Comparison of ENCODE assay signal across 18 cellular contexts in genomic region chr7:44213206-44213871, GRCh38. TPM values are rescaled to one million over a fixed set of nuclear protein-coding genes. Genes with fewer than 3 reads are reported as not detected.
DNase-seq lines count a peak whose midpoint lies in the region; ATAC-seq and TF ChIP-seq lines count a peak whose summit lies in the region.
"Had no signal": no experiment of that assay in that cellular context is flagged by ENCODE, and none has a peak within 500 bp of the region (broad histone marks: within the 10 kb centered on the region; RNA-seq: fewer than 3 reads in every experiment).

No MANE protein-coding gene starts in this region.

- ATAC-seq in right cardiac atrium (no peak), HG02852 (IDR thresholded peaks at IDR 0.05; ENCODE audit: unreplicated experiment) (no peak)
- no peak for ATAC-seq in stimulated activated effector memory CD8-positive, alpha-beta T cell treated with anti-CD3 and anti-CD28 coated beads, Interleukin-12 subunit alpha, Interleukin-12 subunit beta, amount 100 ng/mL, for 72 hours
- ATAC-seq: activated naive CD8-positive, alpha-beta T cell treated with anti-CD3 and anti-CD28 coated beads, Interleukin-2, amount 50 U/mL, for 24 hours; activated T-cell treated with anti-CD3 and anti-CD28 coated beads, Interleukin-2, amount 50 U/mL, for 72 hours had no signal

- H3K4me3 Mint-ChIP-seq in activated naive CD4-positive, alpha-beta T cell treated with anti-CD3 and anti-CD28 coated beads for 36 hours = no peak overlapping the region
- H3K4me3 Mint-ChIP-seq in stimulated activated effector memory CD8-positive, alpha-beta T cell treated with anti-CD3 and anti-CD28 coated beads, Interleukin-12 subunit alpha, Interleukin-12 subunit beta, amount 100 ng/mL, for 72 hours = no peak overlapping the region
- H3K4me3 Mint-ChIP-seq: activated naive CD8-positive, alpha-beta T cell treated with anti-CD3 and anti-CD28 coated beads, Interleukin-2, amount 50 U/mL, for 24 hours; activated T-cell treated with anti-CD3 and anti-CD28 coated beads, Interleukin-2, amount 50 U/mL, for 72 hours; CD4-positive, CD25-positive, alpha-beta regulatory T cell had no signal

- no peaks in the 10 kb centered on the region for H3K9me3 ChIP-seq in right cardiac atrium (ENCODE audit: control insufficient read depth, low read length)
- H3K9me3 ChIP-seq: A549, ovary had no signal

- 93% methylated on average over 3 of the region's 3 CpGs for WGBS in right cardiac atrium

- peak overlapping the region; percentile 61 for H3K27ac ChIP-seq in RWPE1
- no peak overlapping the region for H3K27ac ChIP-seq in right cardiac atrium (ENCODE audit: low read length)
- H3K27ac ChIP-seq: A549, ovary had no signal

- no peaks in the 10 kb centered on the region for H3K9me3 Mint-ChIP-seq in activated naive CD4-positive, alpha-beta T cell treated with anti-CD3 and anti-CD28 coated beads for 36 hours
- H3K9me3 Mint-ChIP-seq in stimulated activated effector memory CD8-positive, alpha-beta T cell treated with anti-CD3 and anti-CD28 coated beads, Interleukin-12 subunit alpha, Interleukin-12 subunit beta, amount 100 ng/mL, for 72 hours = no peaks in the 10 kb centered on the region
- H3K9me3 Mint-ChIP-seq: activated naive CD8-positive, alpha-beta T cell treated with anti-CD3 and anti-CD28 coated beads, Interleukin-2, amount 50 U/mL, for 24 hours; activated T-cell treated with anti-CD3 and anti-CD28 coated beads, Interleukin-2, amount 50 U/mL, for 72 hours had no signal

- H3K4me3 ChIP-seq in right cardiac atrium (ENCODE audit: low read length) = no peak overlapping the region
- H3K4me3 ChIP-seq: A549, ovary had no signal

- H3K36me3 Mint-ChIP-seq in activated naive CD4-positive, alpha-beta T cell treated with anti-CD3 and anti-CD28 coated beads for 36 hours (ENCODE audit: low read depth) = peaks cover 3% of the 10 kb centered on the region
- peaks cover 51% of the 10 kb centered on the region for H3K36me3 Mint-ChIP-seq in stimulated activated effector memory CD8-positive, alpha-beta T cell treated with anti-CD3 and anti-CD28 coated beads, Interleukin-12 subunit alpha, Interleukin-12 subunit beta, amount 100 ng/mL, for 72 hours

- H3K27me3 ChIP-seq in right cardiac atrium (ENCODE audit: control insufficient read depth, insufficient read depth) = no peaks in the 10 kb centered on the region
- H3K27me3 ChIP-seq: ovary had no signal

- no peak for TF ChIP-seq CTCF in RWPE1 (conservative IDR thresholded peaks at IDR 0.05; ENCODE audit: low read depth)

- H3K27ac Mint-ChIP-seq in activated naive CD4-positive, alpha-beta T cell treated with anti-CD3 and anti-CD28 coated beads for 36 hours = no peak overlapping the region
- H3K27ac Mint-ChIP-seq in stimulated activated effector memory CD8-positive, alpha-beta T cell treated with anti-CD3 and anti-CD28 coated beads, Interleukin-12 subunit alpha, Interleukin-12 subunit beta, amount 100 ng/mL, for 72 hours = peak overlapping the region; percentile 68
- H3K27ac Mint-ChIP-seq: activated naive CD8-positive, alpha-beta T cell treated with anti-CD3 and anti-CD28 coated beads, Interleukin-2, amount 50 U/mL, for 24 hours; activated T-cell treated with anti-CD3 and anti-CD28 coated beads, Interleukin-2, amount 50 U/mL, for 72 hours had no signal

- intact Hi-C loops in activated naive CD4-positive, alpha-beta T cell treated with anti-CD3 and anti-CD28 coated beads for 36 hours (cut with micrococcal nuclease) = no loop called here
- intact Hi-C loops in right cardiac atrium (cut with DNase I) = loop anchor here in 1 of 4 donors (10.0 kb wide), 1 partner anchor 351 kb away; no protein-coding TSS in a partner anchor

- H3K27me3 Mint-ChIP-seq in activated naive CD4-positive, alpha-beta T cell treated with anti-CD3 and anti-CD28 coated beads for 36 hours (ENCODE audit: low read depth) = no peaks in the 10 kb centered on the region
- H3K27me3 Mint-ChIP-seq: activated naive CD8-positive, alpha-beta T cell treated with anti-CD3 and anti-CD28 coated beads, Interleukin-2, amount 50 U/mL, for 24 hours; CD4-positive, CD25-positive, alpha-beta regulatory T cell had no signal

- CTCF ChIA-PET in activated naive CD4-positive, alpha-beta T cell treated with anti-CD3 and anti-CD28 coated beads for 36 hours (lab: Charles Lee) = interaction anchor here (0.6 kb wide), 1 partner anchor 352 kb away, joined by 3 read pairs; no protein-coding TSS in a partner anchor
- CTCF ChIA-PET in RWPE1 (lab: Yijun Ruan, JAX) = interaction anchor here (0.7 kb wide), 1 partner anchor 829 kb away, joined by 3 read pairs; no protein-coding TSS in a partner anchor

- DNase-seq in activated naive CD4-positive, alpha-beta T cell treated with anti-CD3 and anti-CD28 coated beads, Interleukin-2, amount 50 U/mL, for 16 hours = peak; percentile 4
- DNase-seq in activated naive CD4-positive, alpha-beta T cell treated with anti-CD3 and anti-CD28 coated beads for 36 hours = no peak
- DNase-seq in RWPE1 (ENCODE audit: low spot score) (no peak), right cardiac atrium (peak in 2 of 3 donors; percentile 11 to 40), hepatic stellate cell (ENCODE audit: low spot score) (no peak), NCI-H446 treated with DMSO at 0.1 percent for 48 hours (lab: John Stamatoyannopoulos, UW) (no peak)
- DNase-seq in stimulated activated effector memory CD8-positive, alpha-beta T cell treated with anti-CD3 and anti-CD28 coated beads, Interleukin-12 subunit alpha, Interleukin-12 subunit beta, amount 100 ng/mL, for 72 hours (ENCODE audit: low spot score in 2 of 2) = no peak
- DNase-seq: activated CD4-positive, alpha-beta T cell treated with anti-CD3 and anti-CD28 coated beads, Interleukin-2, amount 50 U/mL, for 1 hour; activated naive CD8-positive, alpha-beta T cell treated with anti-CD3 and anti-CD28 coated beads, Interleukin-2, amount 50 U/mL, for 24 hours; activated T-cell treated with anti-CD3 and anti-CD28 coated beads, Interleukin-2, amount 50 U/mL, for 72 hours; CD4-positive, CD25-positive, alpha-beta regulatory T cell; effector memory CD4-positive, alpha-beta T cell; NCI-H146; small intestine; T1000 had no signal

- H3K4me1 Mint-ChIP-seq in activated naive CD4-positive, alpha-beta T cell treated with anti-CD3 and anti-CD28 coated beads for 36 hours (ENCODE audit: low read depth) = no peaks in the 10 kb centered on the region
- H3K4me1 Mint-ChIP-seq in stimulated activated effector memory CD8-positive, alpha-beta T cell treated with anti-CD3 and anti-CD28 coated beads, Interleukin-12 subunit alpha, Interleukin-12 subunit beta, amount 100 ng/mL, for 72 hours = peaks cover 5% of the 10 kb centered on the region
- H3K4me1 Mint-ChIP-seq: activated naive CD8-positive, alpha-beta T cell treated with anti-CD3 and anti-CD28 coated beads, Interleukin-2, amount 50 U/mL, for 24 hours had no signal

- H3K4me1 ChIP-seq in right cardiac atrium (ENCODE audit: control insufficient read depth, insufficient read depth, low read length) = no peaks in the 10 kb centered on the region
- H3K4me1 ChIP-seq: A549 had no signal

- POLR2A ChIA-PET in RWPE1 (lab: Yijun Ruan, JAX; ENCODE audit: low non-redundant PET) = interaction anchor here (0.7 kb wide), 1 partner anchor 12 kb away, joined by 3 read pairs; no protein-coding TSS in a partner anchor

RNA-seq across cellular contexts. Expression of gene YKT6, which starts 12.6 kb away (rescaled TPM):
- 10 to 100 TPM; 53.5 to 57.3 TPM for total RNA-seq in activated naive CD4-positive, alpha-beta T cell treated with anti-CD3 and anti-CD28 coated beads for 36 hours
- total RNA-seq in right cardiac atrium = 10 to 100 TPM; 48.1 to 63.4 (median 52.2) TPM
- polyA plus RNA-seq in right cardiac atrium = 38.8 TPM

RNA-seq across cellular contexts. Expression of gene GCK, which starts 24.1 kb away (rescaled TPM):
- 1 to 10 TPM; 2.1 to 3.3 TPM for total RNA-seq in activated naive CD4-positive, alpha-beta T cell treated with anti-CD3 and anti-CD28 coated beads for 36 hours
- 10 to 100 TPM in 3 of 4 donors, 1 to 10 TPM in 1; 7.4 to 12.9 (median 11.6) TPM for total RNA-seq in right cardiac atrium
- polyA plus RNA-seq in right cardiac atrium = 17.4 TPM
- total RNA-seq: CD4-positive, CD25-positive, alpha-beta regulatory T cell had no signal

Comparison
In these comparisons a context has a peak if more than half of its experiments do, and no peak if none do; other contexts are left out.
1. DNase-seq: peak in activated naive CD4-positive, alpha-beta T cell treated with anti-CD3 and anti-CD28 coated beads, Interleukin-2, amount 50 U/mL, for 16 hours (single experiment) and right cardiac atrium (2 of 3); none in activated naive CD4-positive, alpha-beta T cell treated with anti-CD3 and anti-CD28 coated beads for 36 hours (single experiment), RWPE1 (single experiment), stimulated activated effector memory CD8-positive, alpha-beta T cell treated with anti-CD3 and anti-CD28 coated beads, Interleukin-12 subunit alpha, Interleukin-12 subunit beta, amount 100 ng/mL, for 72 hours (0 of 2), hepatic stellate cell (single experiment) and NCI-H446 treated with DMSO at 0.1 percent for 48 hours (single experiment).